Comparison of ENCODE assay signal across 11 cellular contexts in genomic region chr10:131902691-131903090, GRCh38. TPM values are rescaled to one million over a fixed set of nuclear protein-coding genes. Genes with fewer than 3 reads are reported as not detected.
DNase-seq lines count a peak whose midpoint lies in the region; ATAC-seq and TF ChIP-seq lines count a peak whose summit lies in the region.
"Had no signal": no experiment of that assay in that cellular context is flagged by ENCODE, and none has a peak within 500 bp of the region (broad histone marks: within the 10 kb centered on the region; RNA-seq: fewer than 3 reads in every experiment).

No MANE protein-coding gene starts in this region.

- H3K36me3 Mint-ChIP-seq in CD8-positive, alpha-beta T cell: peaks cover 22% of the 10 kb centered on the region
- no peaks in the 10 kb centered on the region for H3K36me3 Mint-ChIP-seq in neural crest cell (ENCODE audit: low read depth)

- DNase-seq in CD8-positive, alpha-beta T cell: no peak
- no peak for DNase-seq in LNCaP clone FGC (ENCODE audit: low read depth)
- DNase-seq in colonic mucosa: no peak
- no peak for DNase-seq in neural crest cell (ENCODE audit: low read depth, low spot score)
- DNase-seq in stimulated activated CD4-positive, alpha-beta T cell treated with anti-CD3 and anti-CD28 coated beads, Interleukin-2, amount 100 ng/mL, for 48 hours: no peak
- DNase-seq in anterior cingulate cortex (lab: John Stamatoyannopoulos, UW): no peak
- DNase-seq: hypothalamus; stimulated activated CD4-positive, alpha-beta T cell treated with anti-CD3 and anti-CD28 coated beads, Interleukin-12 subunit alpha, Interleukin-12 subunit beta, amount 100 ng/mL, for 4 hours; upper lobe of left lung had no signal

- no peak overlapping the region for H3K27ac ChIP-seq in CD8-positive, alpha-beta T cell (ENCODE audit: low read depth, low read length)
- H3K27ac ChIP-seq in colonic mucosa: no peak overlapping the region

- intact Hi-C loops in CD8-positive, alpha-beta T cell (cut with DNase I, micrococcal nuclease): loop anchor here (5.0 to 10.0 kb wide), 8 partner anchors 40 to 1790 kb away; partner anchors contain the start of genes C10orf143 (in 2 of the 2), INPP5A (in 1 of the 2), MTG1 (in 1 of the 2) and STK32C (in 1 of the 2)
- intact Hi-C loops in colonic mucosa (cut with DNase I): no loop called here

- H3K9me3 ChIP-seq in CD8-positive, alpha-beta T cell (ENCODE audit: low read length): no peaks in the 10 kb centered on the region
- H3K9me3 ChIP-seq in colonic mucosa: no peaks in the 10 kb centered on the region
- H3K9me3 ChIP-seq: upper lobe of left lung had no signal

- no peaks in the 10 kb centered on the region for H3K27me3 ChIP-seq in CD8-positive, alpha-beta T cell (ENCODE audit: insufficient read depth, low read length)
- no peaks in the 10 kb centered on the region for H3K27me3 ChIP-seq in colonic mucosa

- peak overlapping the region in 1 of 2 donors; percentile 31 for H3K9ac ChIP-seq in colonic mucosa (ENCODE audit: low read depth in 2 of 2, low read length in 2 of 2)

- no peaks in the 10 kb centered on the region for H3K9me3 Mint-ChIP-seq in CD8-positive, alpha-beta T cell
- no peaks in the 10 kb centered on the region for H3K9me3 Mint-ChIP-seq in neural crest cell

- H3K4me1 ChIP-seq in CD8-positive, alpha-beta T cell (ENCODE audit: insufficient read depth, low read length): peaks cover 59% of the 10 kb centered on the region
- peaks cover 15% of the 10 kb centered on the region for H3K4me1 ChIP-seq in colonic mucosa

- H3K36me3 ChIP-seq in CD8-positive, alpha-beta T cell (ENCODE audit: insufficient read depth, low read length): no peaks in the 10 kb centered on the region
- H3K36me3 ChIP-seq in colonic mucosa: no peaks in the 10 kb centered on the region

- ATAC-seq in CD8-positive, alpha-beta T cell: no peak
- ATAC-seq in GM21529 (IDR thresholded peaks at IDR 0.05; ENCODE audit: unreplicated experiment) (no peak), GM18867 (IDR thresholded peaks at IDR 0.05; ENCODE audit: unreplicated experiment) (no peak)

- H3K4me1 Mint-ChIP-seq in CD8-positive, alpha-beta T cell (ENCODE audit: low read depth): peaks cover 55% of the 10 kb centered on the region
- peaks cover 24% of the 10 kb centered on the region for H3K4me1 Mint-ChIP-seq in neural crest cell

- TF ChIP-seq CTCF in CD8-positive, alpha-beta T cell (IDR thresholded peaks at IDR 0.05): no peak
- TF ChIP-seq CTCF in LNCaP clone FGC (IDR thresholded peaks at IDR 0.05; ENCODE audit: control insufficient read depth, extremely low read depth, insufficient read depth): no peak
- TF ChIP-seq CTCF in colonic mucosa (IDR thresholded peaks at IDR 0.05): no peak
- TF ChIP-seq CTCF in neural crest cell (conservative IDR thresholded peaks at IDR 0.05): no peak

- POLR2A ChIA-PET in CD8-positive, alpha-beta T cell (lab: Charles Lee): no interaction called here

- H3K4me3 ChIP-seq in CD8-positive, alpha-beta T cell (ENCODE audit: low read depth, low read length): no peak overlapping the region
- peak overlapping the region; percentile 80 for H3K4me3 ChIP-seq in LNCaP clone FGC (ENCODE audit: low read depth, low read length)
- H3K4me3 ChIP-seq in colonic mucosa: peak overlapping the region; percentile 91

- CTCF ChIA-PET in CD8-positive, alpha-beta T cell (lab: Charles Lee): interaction anchor here (0.6 to 1.0 kb wide), 2 partner anchors 17 to 22 kb away, joined by 3 to 4 read pairs; no protein-coding TSS in a partner anchor

- H3K27ac Mint-ChIP-seq in CD8-positive, alpha-beta T cell: peak overlapping the region; percentile 49
- peak overlapping the region; percentile 35 for H3K27ac Mint-ChIP-seq in neural crest cell (ENCODE audit: unreplicated experiment)

- H3K4me3 Mint-ChIP-seq in CD8-positive, alpha-beta T cell: peak overlapping the region; percentile 86
- peak overlapping the region; percentile 94 for H3K4me3 Mint-ChIP-seq in neural crest cell

- no peaks in the 10 kb centered on the region for H3K27me3 Mint-ChIP-seq in CD8-positive, alpha-beta T cell (ENCODE audit: low read depth)
- peaks cover 25% of the 10 kb centered on the region for H3K27me3 Mint-ChIP-seq in neural crest cell (ENCODE audit: low read depth)

RNA-seq across cellular contexts. Expression of gene PPP2R2D, which starts 1.9 kb away (rescaled TPM):
- total RNA-seq in CD8-positive, alpha-beta T cell: 10 to 100 TPM; 28.4 to 28.5 TPM
- total RNA-seq in colonic mucosa: 10 to 100 TPM; 28.1 to 30.6 TPM
- 39.3 and 45.0 TPM in 2 replicates for total RNA-seq in neural crest cell
